16 cellular contexts compared by ENCODE assay signal in genomic region chr16:83733301-83733700, GRCh38.
A peak's percentile ranks its signal among the peaks of the same experiment; 100 is the strongest.
DNase-seq lines count a peak whose midpoint lies in the region; ATAC-seq and TF ChIP-seq lines count a peak whose summit lies in the region.
"Had no signal": no experiment of that assay in that cellular context is flagged by ENCODE, and none has a peak within 500 bp of the region (broad histone marks: within the 10 kb centered on the region; RNA-seq: fewer than 3 reads in every experiment).

No MANE protein-coding gene starts in this region.

- TF ChIP-seq CTCF in GM12865 (IDR thresholded peaks at IDR 0.05; ENCODE audit: insufficient read depth, low read depth, low read length, missing control alignments) (no peak), upper lobe of left lung (IDR thresholded peaks at IDR 0.05) (no peak)

- DNase-seq in GM12865 (ENCODE audit: low read depth) (peak; percentile 4), NCI-H1105 treated with DMSO at 0.1 percent for 48 hours (lab: John Stamatoyannopoulos, UW) (peak; percentile 79), NCI-H748 treated with DMSO at 0.1 percent for 48 hours (lab: John Stamatoyannopoulos, UW) (peak; percentile 81), glomerular visceral epithelial cell (ENCODE audit: extremely low spot score) (peak; percentile 46), upper lobe of left lung (no peak), AML-193 (lab: John Stamatoyannopoulos, UW) (no peak)
- no peak for DNase-seq in activated T-helper 1 cell treated with anti-CD3 and anti-CD28 coated beads, Interleukin-12 subunit alpha, Interleukin-12 subunit beta, Interleukin-2, Interleukin-4 antibody, amounts not matched to agents 30 ng/mL and 10 ng/mL and 1 ng/mL, durations not matched to agents 14 hours and 24 hours and 36 hours (ENCODE audit: low spot score)
- DNase-seq: activated CD8-positive, alpha-beta memory T cell treated with anti-CD3 and anti-CD28 coated beads for 24 hours; esophagus squamous epithelium; NCI-H526 treated with DMSO at 0.1 percent for 48 hours; psoas muscle; spleen; T-cell had no signal

- WGBS in upper lobe of left lung, 2 donors, result 79 to 82% methylated on average over 8 to 9 of the region's 9 CpGs

- H3K4me3 ChIP-seq in GM12865 (ENCODE audit: low read depth, low read length), result no peak overlapping the region
- H3K4me3 ChIP-seq in upper lobe of left lung, result no peak overlapping the region
- H3K4me3 ChIP-seq: esophagus squamous epithelium, heart left ventricle, psoas muscle, spleen, thyroid gland had no signal

- H3K36me3 ChIP-seq in upper lobe of left lung, result no peaks in the 10 kb centered on the region
- H3K36me3 ChIP-seq: esophagus squamous epithelium, heart left ventricle, spleen, thyroid gland had no signal

- intact Hi-C loops in activated T-helper 1 cell treated with anti-CD3 and anti-CD28 coated beads, Interleukin-12 subunit alpha, Interleukin-12 subunit beta, Interleukin-2, Interleukin-4 antibody, amounts not matched to agents 30 ng/mL and 10 ng/mL and 1 ng/mL, durations not matched to agents 14 hours and 24 hours and 36 hours (cut with micrococcal nuclease), result no loop called here

- H3K4me1 ChIP-seq in upper lobe of left lung, result no peaks in the 10 kb centered on the region
- H3K4me1 ChIP-seq: esophagus squamous epithelium, heart left ventricle, psoas muscle, spleen, thyroid gland had no signal

- peaks cover 0 to 16% (median 1%) of the 10 kb centered on the region in 4 donors for H3K9me3 ChIP-seq in upper lobe of left lung
- H3K9me3 ChIP-seq: esophagus squamous epithelium, psoas muscle, thyroid gland had no signal

- H3K4me1 Mint-ChIP-seq in activated T-helper 1 cell treated with anti-CD3 and anti-CD28 coated beads, Interleukin-12 subunit alpha, Interleukin-12 subunit beta, Interleukin-2, Interleukin-4 antibody, amounts not matched to agents 30 ng/mL and 10 ng/mL and 1 ng/mL, durations not matched to agents 14 hours and 24 hours and 36 hours (ENCODE audit: low read depth), result no peaks in the 10 kb centered on the region
- H3K4me1 Mint-ChIP-seq: nephron, T-cell had no signal

- no peak overlapping the region for H3K27ac Mint-ChIP-seq in activated T-helper 1 cell treated with anti-CD3 and anti-CD28 coated beads, Interleukin-12 subunit alpha, Interleukin-12 subunit beta, Interleukin-2, Interleukin-4 antibody, amounts not matched to agents 30 ng/mL and 10 ng/mL and 1 ng/mL, durations not matched to agents 14 hours and 24 hours and 36 hours
- H3K27ac Mint-ChIP-seq: nephron, T-cell had no signal

- no peaks in the 10 kb centered on the region for H3K27me3 ChIP-seq in upper lobe of left lung
- H3K27me3 ChIP-seq: esophagus squamous epithelium, heart left ventricle, spleen, thyroid gland had no signal

- no peaks in the 10 kb centered on the region for H3K27me3 Mint-ChIP-seq in activated T-helper 1 cell treated with anti-CD3 and anti-CD28 coated beads, Interleukin-12 subunit alpha, Interleukin-12 subunit beta, Interleukin-2, Interleukin-4 antibody, amounts not matched to agents 30 ng/mL and 10 ng/mL and 1 ng/mL, durations not matched to agents 14 hours and 24 hours and 36 hours (ENCODE audit: insufficient read depth)

- TF ChIP-seq POLR2A in upper lobe of left lung (IDR thresholded peaks at IDR 0.05), result no peak

- no peak overlapping the region for H3K27ac ChIP-seq in upper lobe of left lung
- H3K27ac ChIP-seq: esophagus squamous epithelium, heart left ventricle, psoas muscle, spleen, thyroid gland had no signal

- H3K9me3 Mint-ChIP-seq in activated T-helper 1 cell treated with anti-CD3 and anti-CD28 coated beads, Interleukin-12 subunit alpha, Interleukin-12 subunit beta, Interleukin-2, Interleukin-4 antibody, amounts not matched to agents 30 ng/mL and 10 ng/mL and 1 ng/mL, durations not matched to agents 14 hours and 24 hours and 36 hours, result peaks cover 25% of the 10 kb centered on the region

- H3K36me3 Mint-ChIP-seq in activated T-helper 1 cell treated with anti-CD3 and anti-CD28 coated beads, Interleukin-12 subunit alpha, Interleukin-12 subunit beta, Interleukin-2, Interleukin-4 antibody, amounts not matched to agents 30 ng/mL and 10 ng/mL and 1 ng/mL, durations not matched to agents 14 hours and 24 hours and 36 hours (ENCODE audit: low read depth), result no peaks in the 10 kb centered on the region
- H3K36me3 Mint-ChIP-seq: T-cell had no signal

- no peak for TF ChIP-seq EP300 in upper lobe of left lung (IDR thresholded peaks at IDR 0.05)

- ATAC-seq in upper lobe of left lung (ENCODE audit: low FRiP score in 2 of 2), result no peak
- ATAC-seq: psoas muscle, T-cell had no signal

- H3K4me3 Mint-ChIP-seq in activated T-helper 1 cell treated with anti-CD3 and anti-CD28 coated beads, Interleukin-12 subunit alpha, Interleukin-12 subunit beta, Interleukin-2, Interleukin-4 antibody, amounts not matched to agents 30 ng/mL and 10 ng/mL and 1 ng/mL, durations not matched to agents 14 hours and 24 hours and 36 hours, result no peak overlapping the region
- H3K4me3 Mint-ChIP-seq: nephron, T-cell had no signal

Comparison
In these comparisons a context has a peak if more than half of its experiments do, and no peak if none do; other contexts are left out.
1. DNase-seq: peak in GM12865 (single experiment), NCI-H1105 treated with DMSO at 0.1 percent for 48 hours (single experiment), NCI-H748 treated with DMSO at 0.1 percent for 48 hours (single experiment) and glomerular visceral epithelial cell (single experiment); none in upper lobe of left lung (0 of 2), AML-193 (0 of 2) and activated T-helper 1 cell treated with anti-CD3 and anti-CD28 coated beads, Interleukin-12 subunit alpha, Interleukin-12 subunit beta, Interleukin-2, Interleukin-4 antibody, amounts not matched to agents 30 ng/mL and 10 ng/mL and 1 ng/mL, durations not matched to agents 14 hours and 24 hours and 36 hours (single experiment).